Comparison of ENCODE assay signal across 9 cellular contexts in the genomic region with DNA sequence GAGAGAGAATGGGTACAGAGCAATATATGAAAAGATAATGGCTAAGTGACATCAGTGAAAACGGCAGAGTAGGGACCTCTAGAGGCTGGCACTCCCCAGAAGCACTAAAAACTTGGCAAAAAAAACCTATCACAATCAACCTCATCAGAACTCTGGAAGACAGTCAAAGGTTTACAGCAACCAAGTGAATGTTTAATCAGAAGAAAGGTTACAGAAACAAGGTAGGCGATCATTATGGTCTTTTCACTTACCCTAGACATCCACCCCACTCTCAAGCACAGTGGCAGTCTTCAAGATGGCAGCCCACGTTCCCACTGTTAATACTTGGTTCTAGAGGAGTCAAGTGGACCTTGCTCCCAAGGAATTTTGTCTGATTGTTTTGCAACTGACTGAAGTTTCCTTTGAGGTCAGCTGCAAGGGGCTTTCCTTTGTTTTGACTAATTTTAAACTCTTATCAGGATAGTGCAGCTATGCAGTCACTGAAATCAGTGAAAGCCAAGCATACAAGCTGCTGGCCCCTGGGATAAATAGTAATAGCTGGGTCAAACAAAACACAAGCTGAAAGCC. TPM values are rescaled to one million over a fixed set of nuclear protein-coding genes. Genes with fewer than 3 reads are reported as not detected.
DNase-seq lines count a peak whose midpoint lies in the region; ATAC-seq and TF ChIP-seq lines count a peak whose summit lies in the region.
"Had no signal": no experiment of that assay in that cellular context is flagged by ENCODE, and none has a peak within 500 bp of the region (broad histone marks: within the 10 kb centered on the region; RNA-seq: fewer than 3 reads in every experiment).

No MANE protein-coding gene starts in this region.

- H3K4me1 Mint-ChIP-seq in T-helper 1 cell treated with Interleukin-12 subunit alpha and Interleukin-12 subunit beta and Interleukin-4 antibody, amounts not matched to agents 30 μg/mL and 1 μg/mL, for 36 hours (ENCODE audit: low read depth): peaks cover 49% of the 10 kb centered on the region

- TF ChIP-seq POLR2A in GM18505 (IDR thresholded peaks at IDR 0.05; ENCODE audit: borderline replicate concordance, extremely low read depth, insufficient read depth, insufficient read length) (no peak), ovary (IDR thresholded peaks at IDR 0.05) (no peak)

- intact Hi-C loops in aorta (cut with DNase I) (no loop called here), ovary (cut with DNase I) (no loop called here)

- no peak overlapping the region for H3K4me3 ChIP-seq in mesodermal cell (ENCODE audit: extremely low read depth, insufficient read depth, low read length, poor library complexity, severe bottlenecking)
- no peak overlapping the region for H3K4me3 ChIP-seq in aorta (ENCODE audit: low read length in 2 of 2)
- no peak overlapping the region for H3K4me3 ChIP-seq in ovary
- H3K4me3 ChIP-seq: PC-9 had no signal

- TF ChIP-seq CTCF in ovary (IDR thresholded peaks at IDR 0.05): no peak

- H3K4me3 Mint-ChIP-seq in T-helper 1 cell treated with Interleukin-12 subunit alpha and Interleukin-12 subunit beta and Interleukin-4 antibody, amounts not matched to agents 30 μg/mL and 1 μg/mL, for 36 hours: peak overlapping the region; percentile 82
- H3K4me3 Mint-ChIP-seq: memory B cell had no signal

- H3K27me3 ChIP-seq in aorta (ENCODE audit: control insufficient read depth in 1 of 2, insufficient read depth in 2 of 2, low read length in 1 of 2): no peaks in the 10 kb centered on the region
- no peaks in the 10 kb centered on the region for H3K27me3 ChIP-seq in ovary

- H3K27ac ChIP-seq in mesodermal cell (ENCODE audit: low read depth, low read length, severe bottlenecking) (peak overlapping the region; percentile 60), aorta (ENCODE audit: low read depth in 1 of 2, low read length in 2 of 2) (no peak overlapping the region), ovary (no peak overlapping the region)
- H3K27ac ChIP-seq: PC-9 had no signal

- TF ChIP-seq EP300 in ovary (IDR thresholded peaks at IDR 0.05): no peak

- ATAC-seq in GM18505 (IDR thresholded peaks at IDR 0.05; ENCODE audit: unreplicated experiment) (peak; percentile 54), GM21786 (IDR thresholded peaks at IDR 0.05; ENCODE audit: unreplicated experiment) (peak; percentile 49), aorta (ENCODE audit: low FRiP score) (no peak)

- DNase-seq in aorta (no peak), amniotic stem cell (lab: John Stamatoyannopoulos, UW) (no peak), ovary (no peak)
- DNase-seq: PC-9 had no signal

- H3K9me3 Mint-ChIP-seq in T-helper 1 cell treated with Interleukin-12 subunit alpha and Interleukin-12 subunit beta and Interleukin-4 antibody, amounts not matched to agents 30 μg/mL and 1 μg/mL, for 36 hours: peaks cover 8% of the 10 kb centered on the region

- peak overlapping the region; percentile 87 for H3K27ac Mint-ChIP-seq in T-helper 1 cell treated with Interleukin-12 subunit alpha and Interleukin-12 subunit beta and Interleukin-4 antibody, amounts not matched to agents 30 μg/mL and 1 μg/mL, for 36 hours
- H3K27ac Mint-ChIP-seq: memory B cell had no signal

- H3K9me3 ChIP-seq in mesodermal cell (ENCODE audit: control insufficient read depth, low read length): peaks cover 12% of the 10 kb centered on the region
- H3K9me3 ChIP-seq in aorta (ENCODE audit: control insufficient read depth, low read length): no peaks in the 10 kb centered on the region
- no peaks in the 10 kb centered on the region for H3K9me3 ChIP-seq in ovary

- H3K36me3 ChIP-seq in mesodermal cell (ENCODE audit: control insufficient read depth, insufficient read depth, low read length) (peaks cover 3% of the 10 kb centered on the region), aorta (ENCODE audit: control insufficient read depth in 1 of 2, insufficient read depth in 2 of 2, low read length in 1 of 2) (no peaks in the 10 kb centered on the region), ovary (no peaks in the 10 kb centered on the region)

- H3K4me1 ChIP-seq in mesodermal cell (ENCODE audit: control insufficient read depth, insufficient read depth, low read length, poor library complexity, severe bottlenecking) (no peaks in the 10 kb centered on the region), aorta (ENCODE audit: control insufficient read depth in 1 of 2, insufficient read depth in 2 of 2, low read length in 2 of 2) (peaks cover 2 to 3% of the 10 kb centered on the region in 2 donors), ovary (ENCODE audit: insufficient read depth) (peaks cover 5% of the 10 kb centered on the region)

- H3K27me3 Mint-ChIP-seq in T-helper 1 cell treated with Interleukin-12 subunit alpha and Interleukin-12 subunit beta and Interleukin-4 antibody, amounts not matched to agents 30 μg/mL and 1 μg/mL, for 36 hours (ENCODE audit: low read depth): no peaks in the 10 kb centered on the region
- H3K27me3 Mint-ChIP-seq: memory B cell had no signal

- peaks cover 12% of the 10 kb centered on the region for H3K36me3 Mint-ChIP-seq in T-helper 1 cell treated with Interleukin-12 subunit alpha and Interleukin-12 subunit beta and Interleukin-4 antibody, amounts not matched to agents 30 μg/mL and 1 μg/mL, for 36 hours (ENCODE audit: low read depth)

- 80% methylated on average over 1 of the region's 3 CpGs; no CpG with 5 or more reads in 1 of the 2 experiments for WGBS in mesodermal cell (ENCODE audit: insufficient coverage in 2 of 2), 2 experiments
- 75 to 79% methylated on average over 3 of the region's 3 CpGs for WGBS in aorta, 2 donors
- 70 to 86% (median 76%) methylated on average over 3 of the region's 3 CpGs for WGBS in ovary, 3 donors

RNA-seq across cellular contexts. Expression of gene KIFAP3, which starts 7.2 kb away (rescaled TPM):
- polyA plus RNA-seq in mesodermal cell (2013, experiment 1 of 2): 62.6 TPM
- polyA plus RNA-seq in mesodermal cell (2013, experiment 2 of 2): 71.3 TPM
- total RNA-seq in aorta (10 to 100 TPM; 36.0 to 38.7 TPM), ovary (10 to 100 TPM; 29.8 to 35.5 (median 31.4) TPM)
- polyA plus RNA-seq in aorta (10 to 100 TPM in 1 of 2 donors, 1 to 10 TPM in 1; 7.6 to 14.7 TPM), ovary (10 to 100 TPM; 16.1 to 33.2 TPM)
